Comparison of ENCODE assay signal across 9 cellular contexts in the genomic region with DNA sequence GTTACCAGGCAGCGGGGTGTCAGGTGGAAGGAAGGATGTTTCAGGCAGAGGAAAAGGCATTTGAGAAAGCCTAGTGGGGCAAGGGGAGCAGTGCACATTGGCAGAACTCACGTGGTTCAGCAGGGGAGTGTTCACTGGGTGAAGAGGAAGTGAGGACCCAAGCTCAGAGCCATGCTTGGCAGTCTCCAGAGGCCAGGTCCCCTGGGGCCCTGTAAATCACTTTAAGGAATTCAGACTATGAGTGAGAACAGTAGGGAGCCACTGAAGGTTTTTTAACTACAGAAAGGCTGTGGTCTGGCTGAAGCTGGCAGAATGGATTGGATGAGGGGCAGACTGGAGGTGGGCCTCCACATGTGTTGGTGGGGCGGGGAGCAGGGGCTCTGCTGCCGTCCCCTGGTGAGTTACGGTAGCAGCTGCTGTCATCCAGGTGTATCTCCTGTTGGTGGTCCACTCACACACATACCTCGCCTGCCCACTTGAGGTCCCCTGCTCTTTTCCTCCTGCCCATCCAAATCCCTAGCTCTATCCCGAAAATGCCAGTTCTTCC. TPM values are rescaled to one million over a fixed set of nuclear protein-coding genes. Genes with fewer than 3 reads are reported as not detected.
A peak's percentile ranks its signal among the peaks of the same experiment; 100 is the strongest.
DNase-seq lines count a peak whose midpoint lies in the region; ATAC-seq lines count a peak whose summit lies in the region.
"Had no signal": no experiment of that assay in that cellular context is flagged by ENCODE, and none has a peak within 500 bp of the region (broad histone marks: within the 10 kb centered on the region; RNA-seq: fewer than 3 reads in every experiment).

No MANE protein-coding gene starts in this region.

- H3K27ac Mint-ChIP-seq in activated naive CD8-positive, alpha-beta T cell treated with anti-CD3 and anti-CD28 coated beads, Interleukin-2, amount 10 ng/mL, durations not matched to agents 7 days and 5 days: peak overlapping the region; percentile 74

- no peak overlapping the region for H2AFZ ChIP-seq in neuronal stem cell (ENCODE audit: low read length)

- no peak overlapping the region for H2BK15ac ChIP-seq in neuronal stem cell (ENCODE audit: low read length)

- H3K9me3 Mint-ChIP-seq in activated naive CD8-positive, alpha-beta T cell treated with anti-CD3 and anti-CD28 coated beads, Interleukin-2, amount 10 ng/mL, durations not matched to agents 7 days and 5 days: no peaks in the 10 kb centered on the region

- H2BK5ac ChIP-seq in neuronal stem cell (ENCODE audit: low read length): no peak overlapping the region

- H3K4me1 ChIP-seq in neuronal stem cell (ENCODE audit: control insufficient read depth in 2 of 2, insufficient read depth in 1 of 2, low read depth in 1 of 2, low read length in 2 of 2): peaks cover 6 to 20% of the 10 kb centered on the region in 2 donors

- H3K4me1 Mint-ChIP-seq in activated naive CD8-positive, alpha-beta T cell treated with anti-CD3 and anti-CD28 coated beads, Interleukin-2, amount 10 ng/mL, durations not matched to agents 7 days and 5 days: peaks cover 40% of the 10 kb centered on the region

- H3K36me3 Mint-ChIP-seq in activated naive CD8-positive, alpha-beta T cell treated with anti-CD3 and anti-CD28 coated beads, Interleukin-2, amount 10 ng/mL, durations not matched to agents 7 days and 5 days: no peaks in the 10 kb centered on the region

- H3K14ac ChIP-seq in neuronal stem cell (ENCODE audit: low read length): no peak overlapping the region

- no peaks in the 10 kb centered on the region for H3K27me3 Mint-ChIP-seq in activated naive CD8-positive, alpha-beta T cell treated with anti-CD3 and anti-CD28 coated beads, Interleukin-2, amount 10 ng/mL, durations not matched to agents 7 days and 5 days

- no peak for DNase-seq in activated CD4-positive, CD25-positive, alpha-beta regulatory T cell treated with anti-CD3 and anti-CD28 coated beads, Interleukin-2, amount 50 U/mL, for 72 hours
- DNase-seq in NCI-H2107 (lab: John Stamatoyannopoulos, UW): peak; percentile 20
- DNase-seq in activated naive CD8-positive, alpha-beta T cell treated with anti-CD3 and anti-CD28 coated beads, Interleukin-2, amount 10 ng/mL, durations not matched to agents 7 days and 5 days: no peak
- DNase-seq in neuronal stem cell (ENCODE audit: low spot score): no peak
- DNase-seq in globus pallidus (ENCODE audit: low spot score): no peak
- no peak for DNase-seq in T-helper 9 cell
- DNase-seq: pancreas had no signal

- no peak overlapping the region for H3K4me2 ChIP-seq in neuronal stem cell (ENCODE audit: insufficient read depth, low read length, poor library complexity, severe bottlenecking)

- peak overlapping the region; percentile 17 for H3K18ac ChIP-seq in neuronal stem cell (ENCODE audit: low read length)

- no peak overlapping the region for H4K91ac ChIP-seq in neuronal stem cell (ENCODE audit: low read depth, low read length, poor library complexity)

- no peak overlapping the region for H4K8ac ChIP-seq in neuronal stem cell (ENCODE audit: low read depth, low read length)

- H3K4me3 Mint-ChIP-seq in activated naive CD8-positive, alpha-beta T cell treated with anti-CD3 and anti-CD28 coated beads, Interleukin-2, amount 10 ng/mL, durations not matched to agents 7 days and 5 days: peak overlapping the region; percentile 55

- H2AK5ac ChIP-seq in neuronal stem cell (ENCODE audit: low read depth, low read length): no peak overlapping the region

- H3K4ac ChIP-seq in neuronal stem cell (ENCODE audit: low read length): no peak overlapping the region

- H3K36me3 ChIP-seq in neuronal stem cell (replicated peaks in 1 of 2; ENCODE audit: control insufficient read depth in 2 of 2, insufficient read depth in 2 of 2, low read length in 2 of 2): no peaks in the 10 kb centered on the region
- H3K36me3 ChIP-seq: pancreas had no signal

- H2BK120ac ChIP-seq in neuronal stem cell (ENCODE audit: low read depth, low read length): no peak overlapping the region

- no peak overlapping the region for H3K27ac ChIP-seq in neuronal stem cell (replicated peaks; ENCODE audit: low read length)
- H3K27ac ChIP-seq: pancreas had no signal

- no CpG with 5 or more reads among the region's 7 CpGs for WGBS in neuronal stem cell (ENCODE audit: extremely low coverage in 2 of 2, insufficient read length in 2 of 2, insufficient replicate concordance in 1 of 2), 2 donors

- no peaks in the 10 kb centered on the region for H3K79me1 ChIP-seq in neuronal stem cell (ENCODE audit: low read depth, low read length)

- H2BK12ac ChIP-seq in neuronal stem cell (ENCODE audit: low read length): no peak overlapping the region

- no peaks in the 10 kb centered on the region for H3K9me3 ChIP-seq in neuronal stem cell (replicated peaks in 1 of 2; ENCODE audit: control insufficient read depth in 2 of 2, insufficient read depth in 1 of 2, low read depth in 1 of 2, low read length in 2 of 2)
- H3K9me3 ChIP-seq: pancreas had no signal

- POLR2A ChIA-PET in activated naive CD8-positive, alpha-beta T cell treated with anti-CD3 and anti-CD28 coated beads, Interleukin-2, amount 10 ng/mL, durations not matched to agents 7 days and 5 days (lab: Charles Lee): interaction anchor here (1.1 kb wide), 1 partner anchor 305 kb away, joined by 3 read pairs; no protein-coding TSS in a partner anchor

- peak; percentile 58 to 60 for ATAC-seq in activated CD4-positive, CD25-positive, alpha-beta regulatory T cell treated with anti-CD3 and anti-CD28 coated beads, Interleukin-2, amount 50 U/mL, for 24 hours
- ATAC-seq in HG02678 (IDR thresholded peaks at IDR 0.05; ENCODE audit: unreplicated experiment): peak; percentile 69
- ATAC-seq in activated naive CD8-positive, alpha-beta T cell treated with anti-CD3 and anti-CD28 coated beads, Interleukin-2, amount 10 ng/mL, durations not matched to agents 7 days and 5 days (ENCODE audit: low read depth): peak; percentile 85

- H3K9ac ChIP-seq in neuronal stem cell (ENCODE audit: low read depth, low read length, poor library complexity): no peak overlapping the region

- H3K23ac ChIP-seq in neuronal stem cell (ENCODE audit: low read depth, low read length, poor library complexity): no peak overlapping the region

- H3K4me3 ChIP-seq in neuronal stem cell (ENCODE audit: low read length in 2 of 2): no peak overlapping the region
- H3K4me3 ChIP-seq: pancreas had no signal

- no peaks in the 10 kb centered on the region for H3K27me3 ChIP-seq in neuronal stem cell (ENCODE audit: control insufficient read depth in 3 of 3, insufficient read depth in 3 of 3, low read depth in 1 of 3, low read length in 3 of 3)
- H3K27me3 ChIP-seq: pancreas had no signal

RNA-seq across cellular contexts. Expression of gene CLEC16A, which starts 5.1 kb away (rescaled TPM):
- total RNA-seq in activated naive CD8-positive, alpha-beta T cell treated with anti-CD3 and anti-CD28 coated beads, Interleukin-2, amount 10 ng/mL, durations not matched to agents 7 days and 5 days: 10 to 100 TPM; 31.1 to 34.1 TPM
- polyA plus RNA-seq in neuronal stem cell (2013, experiment 1 of 2): 7.1 TPM
- polyA plus RNA-seq in neuronal stem cell (2013, experiment 2 of 2): 6.7 TPM

RNA-seq across cellular contexts. Expression of gene DEXI, which starts 7.2 kb away (rescaled TPM):
- 10 to 100 TPM; 31.4 to 32.3 TPM for total RNA-seq in activated naive CD8-positive, alpha-beta T cell treated with anti-CD3 and anti-CD28 coated beads, Interleukin-2, amount 10 ng/mL, durations not matched to agents 7 days and 5 days
- 25.2 TPM for polyA plus RNA-seq in neuronal stem cell (2013, experiment 1 of 2)
- 25.3 TPM for polyA plus RNA-seq in neuronal stem cell (2013, experiment 2 of 2)
